8 cellular contexts compared by ENCODE assay signal in the genomic region with DNA sequence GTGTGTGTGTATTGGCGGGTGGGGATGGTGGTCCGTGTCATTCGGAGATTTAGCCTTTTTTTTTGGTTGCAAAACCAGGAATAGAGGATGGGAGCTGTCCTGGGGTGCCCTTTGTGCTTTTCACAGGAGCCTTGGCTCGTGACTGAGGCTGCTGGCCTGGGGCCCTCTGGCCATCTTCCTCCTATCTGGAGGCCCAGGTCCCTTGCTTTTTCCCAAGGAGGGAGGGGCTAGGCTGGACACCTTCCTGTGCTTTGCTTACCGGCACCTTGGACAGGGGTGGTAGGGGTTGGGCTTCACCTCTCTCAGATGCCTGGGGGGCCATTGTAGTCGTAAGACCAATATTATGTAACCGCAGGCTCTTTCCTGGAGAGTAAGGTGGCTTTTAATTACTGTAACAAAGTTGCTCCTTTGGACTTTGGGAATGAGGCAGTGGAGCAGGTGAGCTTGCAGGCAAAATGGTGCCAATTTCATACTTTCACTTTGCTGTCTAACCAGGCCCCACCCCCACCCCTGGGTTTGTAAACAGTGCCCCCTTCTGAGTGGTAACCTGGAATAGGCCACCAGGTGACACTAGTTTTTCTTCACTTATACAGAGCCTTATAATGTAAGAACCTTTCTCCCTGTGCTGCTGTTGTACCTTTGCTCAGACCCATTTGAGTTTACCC. TPM values are rescaled to one million over a fixed set of nuclear protein-coding genes. Genes with fewer than 3 reads are reported as not detected.
DNase-seq lines count a peak whose midpoint lies in the region; ATAC-seq and TF ChIP-seq lines count a peak whose summit lies in the region.

No MANE protein-coding gene starts in this region.

- BruUV-seq in OCI-LY7 (replicated peaks; lab: Mats Ljungman, UMichigan), result no TSS peak

- H3K4me3 ChIP-seq in HEK293 (ENCODE audit: low read depth, low read length) (peak overlapping the region; percentile 91), OCI-LY7 (ENCODE audit: low read depth, low read length, poor library complexity, severe bottlenecking) (peak overlapping the region; percentile 100), cardiac muscle cell (peak overlapping the region; percentile 98), psoas muscle (peak overlapping the region; percentile 97)

- H3K79me2 ChIP-seq in OCI-LY7 (ENCODE audit: insufficient read depth, low read depth, low read length), result peaks cover 57% of the 10 kb centered on the region

- 0 to 2% (median 1%) methylated on average over 7 of the region's 7 CpGs for WGBS in psoas muscle, 3 donors

- no peaks in the 10 kb centered on the region for H3K27me3 Mint-ChIP-seq in CD4-positive, alpha-beta T cell
- peaks cover 26% of the 10 kb centered on the region for H3K27me3 Mint-ChIP-seq in activated naive CD4-positive, alpha-beta T cell treated with anti-CD3 and anti-CD28 coated beads, Interleukin-2, amount 10 ng/mL, durations not matched to agents 7 days and 5 days

- intact Hi-C loops in CD4-positive, alpha-beta T cell (cut with DNase I, micrococcal nuclease), result loop anchor here (1.0 to 5.0 kb wide), 5 partner anchors 29 to 997 kb away; a partner anchor contains a TSS
- intact Hi-C loops in OCI-LY7 (cut with micrococcal nuclease; ENCODE audit: unreplicated experiment) (loop anchor here (1.0 kb wide), 1 partner anchor 83 kb away; no protein-coding TSS in a partner anchor), psoas muscle (cut with DNase I) (loop anchor here (5.0 to 10.0 kb wide), 2 partner anchors 77 to 230 kb away; a partner anchor contains a TSS)

- H3K36me3 ChIP-seq in HEK293 (ENCODE audit: control insufficient read depth in 2 of 2, insufficient read depth in 1 of 2, low read length in 2 of 2), result peaks cover 28 to 48% of the 10 kb centered on the region in 2 experiments
- peaks cover 47% of the 10 kb centered on the region for H3K36me3 ChIP-seq in OCI-LY7 (ENCODE audit: insufficient read depth, low read length)
- peaks cover 36% of the 10 kb centered on the region for H3K36me3 ChIP-seq in cardiac muscle cell
- H3K36me3 ChIP-seq in psoas muscle (ENCODE audit: insufficient read depth in 1 of 2, low read depth in 1 of 2), result peaks cover 4 to 38% of the 10 kb centered on the region in 2 donors

- POLR2A ChIA-PET in CD4-positive, alpha-beta T cell (lab: Charles Lee), result interaction anchor here (0.6 to 4.0 kb wide), 12 partner anchors 9 to 234 kb away, joined by 3 to 62 read pairs (median 3); a partner anchor contains a TSS
- POLR2A ChIA-PET in HEK293 (lab: Yijun Ruan, JAX) (interaction anchor here (0.6 to 5.3 kb wide), 8 partner anchors 66 to 239 kb away, joined by 3 to 101 read pairs (median 6); a partner anchor contains a TSS), OCI-LY7 (lab: Charles Lee) (interaction anchor here (0.6 kb wide), 4 partner anchors 90 to 827 kb away, joined by 3 to 5 read pairs (median 3); no protein-coding TSS in a partner anchor)

- H3K27ac Mint-ChIP-seq in CD4-positive, alpha-beta T cell, result peak overlapping the region; percentile 89
- peak overlapping the region; percentile 92 for H3K27ac Mint-ChIP-seq in activated naive CD4-positive, alpha-beta T cell treated with anti-CD3 and anti-CD28 coated beads, Interleukin-2, amount 10 ng/mL, durations not matched to agents 7 days and 5 days

- no peaks in the 10 kb centered on the region for H3K27me3 ChIP-seq in CD4-positive, alpha-beta T cell (ENCODE audit: control insufficient read depth, insufficient read depth, low read length)
- H3K27me3 ChIP-seq in cardiac muscle cell, result no peaks in the 10 kb centered on the region
- H3K27me3 ChIP-seq in psoas muscle (ENCODE audit: insufficient read depth in 3 of 3, low read length in 2 of 3), result peaks cover 0 to 2% (median 0%) of the 10 kb centered on the region in 3 donors

- no peaks in the 10 kb centered on the region for H3K9me2 ChIP-seq in OCI-LY7 (ENCODE audit: insufficient read depth, low read length)

- no peaks in the 10 kb centered on the region for H3K9me3 ChIP-seq in CD4-positive, alpha-beta T cell (ENCODE audit: control insufficient read depth, low read length)
- no peaks in the 10 kb centered on the region for H3K9me3 ChIP-seq in HEK293 (ENCODE audit: control insufficient read depth, insufficient read depth, low read depth, low read length)
- H3K9me3 ChIP-seq in OCI-LY7 (ENCODE audit: low read length), result no peaks in the 10 kb centered on the region
- H3K9me3 ChIP-seq in cardiac muscle cell (ENCODE audit: low read depth), result no peaks in the 10 kb centered on the region
- H3K9me3 ChIP-seq in psoas muscle, result no peaks in the 10 kb centered on the region

- ATAC-seq in CD4-positive, alpha-beta T cell (ENCODE audit: poor library complexity), result peak; percentile 53
- ATAC-seq in psoas muscle (peak in 1 of 4 donors; percentile 44), GM21515 (IDR thresholded peaks at IDR 0.05; ENCODE audit: unreplicated experiment) (no peak), HG03460 (IDR thresholded peaks at IDR 0.05; ENCODE audit: unreplicated experiment) (no peak)

- TF ChIP-seq CTCF in CD4-positive, alpha-beta T cell (IDR thresholded peaks at IDR 0.05), result peak; percentile 43
- TF ChIP-seq CTCF in HEK293 (tag by site-specific recombination; IDR thresholded peaks at IDR 0.05), result peak; percentile 72
- TF ChIP-seq CTCF in OCI-LY7 (conservative IDR thresholded peaks at IDR 0.05; ENCODE audit: low read length), result peak; percentile 79
- TF ChIP-seq CTCF in cardiac muscle cell (IDR thresholded peaks at IDR 0.05; ENCODE audit: low read depth, low read length), result peak; percentile 30
- TF ChIP-seq CTCF in psoas muscle (IDR thresholded peaks at IDR 0.05), result no peak

- H3K36me3 Mint-ChIP-seq in CD4-positive, alpha-beta T cell (ENCODE audit: low read depth), result peaks cover 51% of the 10 kb centered on the region
- peaks cover 39% of the 10 kb centered on the region for H3K36me3 Mint-ChIP-seq in activated naive CD4-positive, alpha-beta T cell treated with anti-CD3 and anti-CD28 coated beads, Interleukin-2, amount 10 ng/mL, durations not matched to agents 7 days and 5 days

- CTCF ChIA-PET in CD4-positive, alpha-beta T cell (lab: Charles Lee), result interaction anchor here (0.8 to 1.5 kb wide), 2 partner anchors 11 to 77 kb away, joined by 3 to 5 read pairs; a partner anchor contains a TSS
- CTCF ChIA-PET in HEK293 (lab: Yijun Ruan, JAX) (interaction anchor here (0.6 to 1.2 kb wide), 5 partner anchors 13 to 1630 kb away, joined by 3 to 4 read pairs (median 3); no protein-coding TSS in a partner anchor), OCI-LY7 (lab: Charles Lee; ENCODE audit: unreplicated experiment) (no interaction called here)
- CTCF ChIA-PET in activated naive CD4-positive, alpha-beta T cell treated with anti-CD3 and anti-CD28 coated beads, Interleukin-2, amount 10 ng/mL, durations not matched to agents 7 days and 5 days (lab: Charles Lee), result interaction anchor here (1.0 to 1.7 kb wide), 2 partner anchors 78 to 191 kb away, joined by 3 to 4 read pairs; no protein-coding TSS in a partner anchor

- H4K20me1 ChIP-seq in OCI-LY7 (ENCODE audit: insufficient read depth, low read length), result peaks cover 42% of the 10 kb centered on the region

- H2AFZ ChIP-seq in OCI-LY7 (ENCODE audit: low read length), result no peak overlapping the region

- peaks cover 49% of the 10 kb centered on the region for H3K4me1 Mint-ChIP-seq in CD4-positive, alpha-beta T cell (ENCODE audit: low read depth)
- peaks cover 46% of the 10 kb centered on the region for H3K4me1 Mint-ChIP-seq in activated naive CD4-positive, alpha-beta T cell treated with anti-CD3 and anti-CD28 coated beads, Interleukin-2, amount 10 ng/mL, durations not matched to agents 7 days and 5 days

- peak overlapping the region; percentile 69 for H3K27ac ChIP-seq in CD4-positive, alpha-beta T cell (ENCODE audit: low read depth, low read length)
- H3K27ac ChIP-seq in HEK293 (ENCODE audit: extremely low read depth, low read depth, low read length), result peak overlapping the region; percentile 90; the same call in 1 of the 2 replicates
- peak overlapping the region; percentile 50 for H3K27ac ChIP-seq in OCI-LY7 (ENCODE audit: low read depth, low read length, poor library complexity, severe bottlenecking)
- H3K27ac ChIP-seq in cardiac muscle cell, result no peak overlapping the region
- H3K27ac ChIP-seq in psoas muscle, result peak overlapping the region; percentile 94

- peaks cover 19% of the 10 kb centered on the region for H3K4me1 ChIP-seq in HEK293 (ENCODE audit: control insufficient read depth, insufficient read depth, low read length)
- H3K4me1 ChIP-seq in OCI-LY7 (ENCODE audit: insufficient read depth, low read length, poor library complexity, severe bottlenecking), result peaks cover 18% of the 10 kb centered on the region
- H3K4me1 ChIP-seq in cardiac muscle cell (ENCODE audit: low read depth), result peaks cover 26% of the 10 kb centered on the region
- H3K4me1 ChIP-seq in psoas muscle, result peaks cover 43% of the 10 kb centered on the region

- no peaks in the 10 kb centered on the region for H3K9me3 Mint-ChIP-seq in CD4-positive, alpha-beta T cell
- H3K9me3 Mint-ChIP-seq in activated naive CD4-positive, alpha-beta T cell treated with anti-CD3 and anti-CD28 coated beads, Interleukin-2, amount 10 ng/mL, durations not matched to agents 7 days and 5 days, result no peaks in the 10 kb centered on the region

- H3K4me2 ChIP-seq in OCI-LY7 (ENCODE audit: low read length), result peak overlapping the region; percentile 68

- H3K4me3 Mint-ChIP-seq in CD4-positive, alpha-beta T cell, result peak overlapping the region; percentile 91
- H3K4me3 Mint-ChIP-seq in activated naive CD4-positive, alpha-beta T cell treated with anti-CD3 and anti-CD28 coated beads, Interleukin-2, amount 10 ng/mL, durations not matched to agents 7 days and 5 days, result peak overlapping the region; percentile 91

- DNase-seq in CD4-positive, alpha-beta T cell, result peak; percentile 37 to 53 (median 47)
- peak; percentile 72 for DNase-seq in OCI-LY7 (ENCODE audit: low spot score)
- peak; percentile 73 for DNase-seq in activated naive CD4-positive, alpha-beta T cell treated with anti-CD3 and anti-CD28 coated beads, Interleukin-2, amount 10 ng/mL, durations not matched to agents 7 days and 5 days
- peak; percentile 23 to 52 for DNase-seq in cardiac muscle cell (ENCODE audit: low read depth in 1 of 2, low spot score in 1 of 2)
- peak; percentile 42 to 77 for DNase-seq in psoas muscle

TF ChIP-seq in HEK293, 187 proteins besides CTCF, POLR2A, EP300 and RAD21 (continues in another document):
- TF ChIP-seq PRDM1 (tag by site-specific recombination; IDR thresholded peaks at IDR 0.05), result peak; percentile 60; the same call in 1 of the 2 replicates

RNA-seq across cellular contexts. Expression of a gene that starts 1.2 kb away (rescaled TPM):
- 10 to 100 TPM; 30.9 to 32.2 TPM for total RNA-seq in CD4-positive, alpha-beta T cell
- 12.4 and 13.4 TPM in 2 replicates for total RNA-seq in OCI-LY7 (2014; rRNA removed; shearing (Covaris generic))
- total RNA-seq in OCI-LY7 (2022), result 21.1 and 22.5 TPM in 2 replicates
- 14.2 and 16.3 TPM in 2 replicates for total RNA-seq in cardiac muscle cell
- polyA plus RNA-seq in cardiac muscle cell, result 0.62 and 0.79 TPM in 2 replicates
- 10 to 100 TPM; 45.5 to 51.1 (median 47.2) TPM for total RNA-seq in psoas muscle
- 10 to 100 TPM; 28.9 to 84.3 (median 44.0) TPM for polyA plus RNA-seq in psoas muscle
